1 cellular context compared by ENCODE assay signal in genomic region chr18:32019251-32019943, GRCh38.
TF ChIP-seq lines count a peak whose summit lies in the region.

No MANE protein-coding gene starts in this region.

TF ChIP-seq in HepG2, 621 proteins besides CTCF, POLR2A, EP300 and RAD21 (continued from another document and continues in another):
- no peak for TF ChIP-seq ZUFSP (CRISPR knock-in tag; IDR thresholded peaks at IDR 0.05; ENCODE audit: borderline replicate concordance)
- TF ChIP-seq RFX1 (IDR thresholded peaks at IDR 0.05), result no peak
- no peak for TF ChIP-seq WIZ (CRISPR knock-in tag; IDR thresholded peaks at IDR 0.05)
- peak; percentile 66; the same call in 1 of the 2 replicates for TF ChIP-seq E2F2 (CRISPR knock-in tag; IDR thresholded peaks at IDR 0.05; ENCODE audit: borderline replicate concordance)
- no peak for TF ChIP-seq ZNF276 (CRISPR knock-in tag; IDR thresholded peaks at IDR 0.05; ENCODE audit: low read depth)
- no peak; the same call in 1 of the 2 replicates for TF ChIP-seq ZNF230 (CRISPR knock-in tag; IDR thresholded peaks at IDR 0.05)
- TF ChIP-seq CENPBD1 (CRISPR knock-in tag; IDR thresholded peaks at IDR 0.05; ENCODE audit: borderline replicate concordance, low read depth), result no peak
- TF ChIP-seq NFYB (CRISPR knock-in tag; IDR thresholded peaks at IDR 0.05), result no peak
- TF ChIP-seq ISX (CRISPR knock-in tag; conservative IDR thresholded peaks at IDR 0.05), result no peak
- no peak for TF ChIP-seq HMGXB3 (CRISPR knock-in tag; IDR thresholded peaks at IDR 0.05; ENCODE audit: borderline replicate concordance)
- no peak; a peak in 1 of 4 replicates for TF ChIP-seq KLF16 (CRISPR knock-in tag; IDR thresholded peaks at IDR 0.05)
- peak; percentile 52; the same call in 1 of the 2 replicates for TF ChIP-seq ELF3 (CRISPR knock-in tag; IDR thresholded peaks at IDR 0.05)
- no peak for TF ChIP-seq MTF1 (CRISPR knock-in tag; IDR thresholded peaks at IDR 0.05)
- 0 out of 2 replicates have a peak, but pooled peaks have one; percentile 12 for TF ChIP-seq ZNF816 (CRISPR knock-in tag; IDR thresholded peaks at IDR 0.05; ENCODE audit: borderline replicate concordance)
- TF ChIP-seq MLXIP (CRISPR knock-in tag; IDR thresholded peaks at IDR 0.05; ENCODE audit: borderline replicate concordance), result peak; percentile 96
- no peak for TF ChIP-seq HMGA1 (CRISPR knock-in tag; conservative IDR thresholded peaks at IDR 0.05)
- TF ChIP-seq ZNF780A (CRISPR knock-in tag; IDR thresholded peaks at IDR 0.05), result no peak
- TF ChIP-seq ZNF605 (CRISPR knock-in tag; IDR thresholded peaks at IDR 0.05), result no peak
- no peak for TF ChIP-seq ZNF547 (CRISPR knock-in tag; IDR thresholded peaks at IDR 0.05)
- no peak for TF ChIP-seq ZNF749 (CRISPR knock-in tag; IDR thresholded peaks at IDR 0.05; ENCODE audit: borderline replicate concordance)
- no peak for TF ChIP-seq ZNF275 (CRISPR knock-in tag; IDR thresholded peaks at IDR 0.05; ENCODE audit: borderline replicate concordance)
- no peak for TF ChIP-seq ZSCAN5A (CRISPR knock-in tag; IDR thresholded peaks at IDR 0.05; ENCODE audit: borderline replicate concordance)
- TF ChIP-seq ZNF224 (CRISPR knock-in tag; IDR thresholded peaks at IDR 0.05), result no peak
- no peak for TF ChIP-seq ZNF644 (CRISPR knock-in tag; IDR thresholded peaks at IDR 0.05; ENCODE audit: low read depth)
- no peak; the same call in none of the 2 replicates for TF ChIP-seq ZNF431 (CRISPR knock-in tag; IDR thresholded peaks at IDR 0.05; ENCODE audit: borderline replicate concordance, low read depth)
- TF ChIP-seq ZNF350 (CRISPR knock-in tag; IDR thresholded peaks at IDR 0.05; ENCODE audit: borderline replicate concordance, low read depth), result peak; percentile 69; the same call in 1 of the 2 replicates
- peak; percentile 68 for TF ChIP-seq ZNF574 (CRISPR knock-in tag; IDR thresholded peaks at IDR 0.05)
- peak; percentile 75 for TF ChIP-seq HOXA3 (CRISPR knock-in tag; IDR thresholded peaks at IDR 0.05)
- TF ChIP-seq MEIS2 (CRISPR knock-in tag; IDR thresholded peaks at IDR 0.05), result peak; percentile 78
- peak; percentile 90 for TF ChIP-seq FOXA3 (CRISPR knock-in tag; IDR thresholded peaks at IDR 0.05)
- TF ChIP-seq ARHGAP35 (CRISPR knock-in tag; IDR thresholded peaks at IDR 0.05; ENCODE audit: borderline replicate concordance), result no peak
- no peak for TF ChIP-seq ZBTB38 (CRISPR knock-in tag; IDR thresholded peaks at IDR 0.05)
- TF ChIP-seq TFAP4 (IDR thresholded peaks at IDR 0.05; ENCODE audit: borderline replicate concordance, low read depth), result no peak; the same call in 1 of the 2 replicates
- TF ChIP-seq PHF5A (CRISPR knock-in tag; IDR thresholded peaks at IDR 0.05; ENCODE audit: low read depth, unreplicated experiment), result no peak
- no peak for TF ChIP-seq ZNF10 (CRISPR knock-in tag; IDR thresholded peaks at IDR 0.05; ENCODE audit: borderline replicate concordance, low read depth)
- no peak for TF ChIP-seq HHEX (CRISPR knock-in tag; IDR thresholded peaks at IDR 0.05)
- TF ChIP-seq MXD3 (CRISPR knock-in tag; IDR thresholded peaks at IDR 0.05), result 0 out of 2 replicates have a peak, but pooled peaks have one; percentile 19
- TF ChIP-seq ZNF580 (CRISPR knock-in tag; IDR thresholded peaks at IDR 0.05; ENCODE audit: borderline replicate concordance, low read depth), result no peak
- no peak for TF ChIP-seq IKZF1 (IDR thresholded peaks at IDR 0.05)
- TF ChIP-seq FOXJ3 (CRISPR knock-in tag; IDR thresholded peaks at IDR 0.05; ENCODE audit: borderline replicate concordance), result no peak
- TF ChIP-seq HDAC6 (IDR thresholded peaks at IDR 0.05; ENCODE audit: low read depth, low read length), result no peak
- TF ChIP-seq ZNF737 (CRISPR knock-in tag; IDR thresholded peaks at IDR 0.05; ENCODE audit: borderline replicate concordance), result no peak
- TF ChIP-seq NR1H2 (CRISPR knock-in tag; IDR thresholded peaks at IDR 0.05; ENCODE audit: borderline replicate concordance, low read depth), result no peak
